Comparison of ENCODE assay signal across 17 cellular contexts in genomic region chr13:110537116-110537515, GRCh38. TPM values are rescaled to one million over a fixed set of nuclear protein-coding genes. Genes with fewer than 3 reads are reported as not detected.
DNase-seq lines count a peak whose midpoint lies in the region; ATAC-seq, FAIRE-seq and TF ChIP-seq lines count a peak whose summit lies in the region.
"Had no signal": no experiment of that assay in that cellular context is flagged by ENCODE, and none has a peak within 500 bp of the region (broad histone marks: within the 10 kb centered on the region; RNA-seq: fewer than 3 reads in every experiment).

No MANE protein-coding gene starts in this region.

- no peaks in the 10 kb centered on the region for H3K27me3 ChIP-seq in HL-60 (ENCODE audit: insufficient read depth, poor library complexity, severe bottlenecking)
- no peaks in the 10 kb centered on the region for H3K27me3 ChIP-seq in spleen (replicated peaks in 1 of 7)
- no peaks in the 10 kb centered on the region for H3K27me3 ChIP-seq in upper lobe of right lung

- no peak overlapping the region for H3K4me3 ChIP-seq in HL-60 (replicated peaks; ENCODE audit: insufficient read depth, low read length)
- H3K4me3 ChIP-seq in kidney (ENCODE audit: low read length in 2 of 2), result no peak overlapping the region
- H3K4me3 ChIP-seq in spleen, result no peak overlapping the region
- no peak overlapping the region for H3K4me3 ChIP-seq in upper lobe of right lung

- peak overlapping the region; percentile 11; the same call in 1 of the 2 replicates for H3K27ac ChIP-seq in HL-60 (replicated peaks)
- peak overlapping the region in 1 of 2 donors; percentile 45 for H3K27ac ChIP-seq in kidney (ENCODE audit: low read depth in 2 of 2, low read length in 2 of 2)
- H3K27ac ChIP-seq in spleen, result peak overlapping the region in 6 of 8 donors; percentile 51 to 84 (median 70)
- peak overlapping the region; percentile 36 for H3K27ac ChIP-seq in upper lobe of right lung
- H3K27ac ChIP-seq: C4-2B had no signal

- no peaks in the 10 kb centered on the region for H3K9me3 ChIP-seq in kidney (ENCODE audit: control insufficient read depth in 1 of 2, low read length in 2 of 2)
- H3K9me3 ChIP-seq in spleen, result no peaks in the 10 kb centered on the region
- H3K9me3 ChIP-seq in upper lobe of right lung, result no peaks in the 10 kb centered on the region
- H3K9me3 ChIP-seq: SK-N-SH had no signal

- H3K9ac ChIP-seq in kidney (ENCODE audit: low read length in 2 of 2), result no peak overlapping the region
- H3K9ac ChIP-seq: SK-N-SH had no signal

- intact Hi-C loops in kidney (cut with DNase I) (no loop called here), spleen (cut with DNase I; ENCODE audit: low total_unique reads) (no loop called here), upper lobe of right lung (cut with DNase I) (no loop called here)

- WGBS in spleen, 5 donors, result 87 to 91% (median 91%) methylated on average over 9 of the region's 9 CpGs

- H3K36me3 ChIP-seq in kidney (ENCODE audit: control insufficient read depth in 1 of 2, insufficient read depth in 2 of 2, low read length in 2 of 2) (no peaks in the 10 kb centered on the region), spleen (peaks cover 0 to 12% (median 0%) of the 10 kb centered on the region in 6 donors), upper lobe of right lung (no peaks in the 10 kb centered on the region)

- ATAC-seq in upper lobe of right lung (peak; percentile 17), GM19467 (IDR thresholded peaks at IDR 0.05; ENCODE audit: unreplicated experiment) (no peak), HG02981 (IDR thresholded peaks at IDR 0.05; ENCODE audit: unreplicated experiment) (no peak)

- DNase-seq in HL-60 (ENCODE audit: low read depth in 1 of 2, low spot score in 1 of 2), result no peak
- peak; percentile 28 for DNase-seq in kidney
- DNase-seq in spleen, result peak; percentile 69
- DNase-seq in upper lobe of right lung, result no peak
- no peak for DNase-seq in RPMI8226
- DNase-seq: DND-41, H9, IMR-90, NCI-H1436, NCI-H2081, NCI-H2171 treated with DMSO at 0.1 percent for 48 hours, SHP77 treated with DMSO at 0.1 percent for 48 hours, SK-N-SH had no signal

- no peak for FAIRE-seq in kidney (lab: Jason Lieb, UNC)

- TF ChIP-seq POLR2A in spleen (IDR thresholded peaks at IDR 0.05), result no peak

- TF ChIP-seq CTCF in HL-60 (IDR thresholded peaks at IDR 0.05; ENCODE audit: insufficient read depth, low read length) (no peak), kidney (IDR thresholded peaks at IDR 0.05; ENCODE audit: borderline replicate concordance, extremely low read depth, insufficient read depth) (no peak), spleen (IDR thresholded peaks at IDR 0.05 in 8 of 11, conservative IDR thresholded peaks at IDR 0.05 in 3 of 11) (no peak), upper lobe of right lung (IDR thresholded peaks at IDR 0.05) (no peak)

- peaks cover 22 to 33% of the 10 kb centered on the region in 2 donors for H3K4me1 ChIP-seq in kidney (ENCODE audit: control insufficient read depth in 1 of 2, insufficient read depth in 1 of 2, low read depth in 1 of 2, low read length in 2 of 2)
- peaks cover 19 to 93% (median 48%) of the 10 kb centered on the region in 6 donors for H3K4me1 ChIP-seq in spleen
- peaks cover 44% of the 10 kb centered on the region for H3K4me1 ChIP-seq in upper lobe of right lung

RNA-seq across cellular contexts. Expression of gene RAB20, which starts 24.4 kb away (rescaled TPM):
- 33.6 TPM for total RNA-seq in kidney
- 47.7 TPM for polyA plus RNA-seq in kidney (ENCODE audit: insufficient read depth, low read depth, low replicate concordance)
- 10 to 100 TPM; 46.9 to 96.4 (median 61.1) TPM for total RNA-seq in spleen
- 10 to 100 TPM; 19.1 to 49.0 (median 39.6) TPM for polyA plus RNA-seq in spleen
- total RNA-seq in upper lobe of right lung, result 52.4 TPM
- total RNA-seq: OCI-LY7 had no signal

Comparison
In these comparisons a context has a peak if more than half of its experiments do, and no peak if none do; other contexts are left out.
1. DNase-seq: peak in kidney (single experiment) and spleen (single experiment); none in HL-60 (0 of 2), upper lobe of right lung (single experiment) and RPMI8226 (single experiment).